ENCODE assay signal across 1 cellular context in the genomic region with DNA sequence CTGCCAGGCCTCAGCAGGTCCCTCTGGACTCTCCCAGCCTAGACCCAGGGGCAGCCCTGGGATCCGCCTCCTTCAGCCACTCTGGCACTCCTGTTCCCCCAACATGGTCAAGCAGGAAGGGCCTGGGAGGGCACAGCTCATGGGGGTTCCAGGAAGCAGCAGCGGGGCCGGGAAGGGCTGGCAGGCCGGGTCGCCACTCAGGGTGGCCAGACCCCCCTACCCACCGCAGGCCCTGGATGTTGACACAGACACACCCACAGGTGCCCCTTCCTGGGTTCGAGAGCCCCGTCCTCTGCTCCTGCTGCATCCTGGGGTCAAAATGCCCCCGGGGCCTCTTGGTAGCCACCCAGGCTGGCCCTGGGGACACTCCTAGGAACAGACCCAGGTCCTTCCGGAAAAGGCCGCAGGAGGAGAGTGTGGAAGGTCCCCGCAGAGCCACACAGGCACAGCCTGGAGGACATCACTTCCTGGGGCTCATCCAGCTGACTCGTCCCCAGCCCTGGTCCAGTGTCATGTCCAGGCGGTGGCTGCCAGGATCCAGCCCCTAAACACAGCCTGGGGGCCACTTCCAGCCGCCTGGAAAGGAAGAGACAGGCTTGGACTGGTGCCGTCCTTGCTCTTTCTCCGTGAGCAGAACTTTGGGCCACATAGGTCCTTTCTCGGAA.
TF ChIP-seq lines count a peak whose summit lies in the region.

No MANE protein-coding gene starts in this region.

TF ChIP-seq in H1, 55 proteins besides CTCF, POLR2A, EP300 and RAD21:
- TF ChIP-seq RNF2 (IDR thresholded peaks at IDR 0.05; ENCODE audit: borderline replicate concordance, low read depth, low read length, missing control alignments, poor library complexity, severe bottlenecking), result no peak
- TF ChIP-seq NANOG (IDR thresholded peaks at IDR 0.05; ENCODE audit: insufficient read depth, low read depth, low read length, poor library complexity, severe bottlenecking), result no peak
- no peak for TF ChIP-seq KDM5A (IDR thresholded peaks at IDR 0.05; ENCODE audit: low read length)
- TF ChIP-seq SIN3A (conservative IDR thresholded peaks at IDR 0.05 in 1 of 2, IDR thresholded peaks at IDR 0.05 in 1 of 2; ENCODE audit: low read depth in 1 of 2, low read length in 2 of 2), result no peak
- TF ChIP-seq, protein P1, sequence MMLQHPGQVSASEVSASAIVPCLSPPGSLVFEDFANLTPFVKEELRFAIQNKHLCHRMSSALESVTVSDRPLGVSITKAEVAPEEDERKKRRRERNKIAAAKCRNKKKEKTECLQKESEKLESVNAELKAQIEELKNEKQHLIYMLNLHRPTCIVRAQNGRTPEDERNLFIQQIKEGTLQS (IDR thresholded peaks at IDR 0.05; ENCODE audit: insufficient read depth, low read depth, low read length), result no peak
